In the genomic region with DNA sequence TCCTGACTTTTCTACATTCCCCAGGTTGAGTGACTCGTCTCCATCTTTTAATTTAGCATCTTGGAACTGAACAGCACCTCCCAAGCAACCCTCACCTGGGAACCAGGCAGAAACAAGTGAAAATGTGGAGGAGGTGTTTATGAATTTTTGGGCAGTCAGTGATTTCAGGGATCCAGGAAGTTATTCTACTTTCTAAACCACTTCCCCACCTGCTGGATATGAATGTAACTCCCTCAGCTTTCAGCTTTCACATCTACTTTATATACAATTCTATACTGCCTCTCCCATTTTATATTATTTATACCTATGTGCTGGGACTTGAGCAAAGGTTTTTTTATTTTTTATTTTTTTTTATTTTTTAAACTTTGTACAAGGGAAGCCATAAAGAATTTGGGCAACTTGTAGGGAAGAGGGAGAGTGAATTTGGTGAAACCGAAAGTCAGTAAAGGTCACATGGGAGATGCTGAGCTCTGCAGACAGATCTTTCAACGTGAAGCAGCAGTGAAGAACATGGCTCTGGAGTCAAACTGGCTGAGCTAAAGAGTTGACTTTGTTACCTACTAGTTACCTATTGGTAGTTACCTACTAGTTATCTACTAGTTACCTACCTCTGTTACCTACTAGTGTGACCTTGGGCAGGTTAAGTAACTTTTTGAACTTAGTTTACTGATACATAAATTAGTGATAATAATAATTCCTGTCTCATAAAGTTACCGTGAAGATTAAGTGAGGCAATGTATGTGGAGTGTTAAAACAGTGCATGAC, we compare ENCODE assay signal across 20 cellular contexts. TPM values are rescaled to one million over a fixed set of nuclear protein-coding genes. Genes with fewer than 3 reads are reported as not detected.
DNase-seq lines count a peak whose midpoint lies in the region; ATAC-seq, FAIRE-seq and TF ChIP-seq lines count a peak whose summit lies in the region.
"Had no signal": no experiment of that assay in that cellular context is flagged by ENCODE, and none has a peak within 500 bp of the region (broad histone marks: within the 10 kb centered on the region; RNA-seq: fewer than 3 reads in every experiment).

No MANE protein-coding gene starts in this region.

- no peaks in the 10 kb centered on the region for H3K9me3 Mint-ChIP-seq in Caco-2 (ENCODE audit: unreplicated experiment)
- H3K9me3 Mint-ChIP-seq: activated CD8-positive, alpha-beta T cell treated with anti-CD3 and anti-CD28 coated beads for 36 hours had no signal

- H2AFZ ChIP-seq in KMS-11 (ENCODE audit: low read depth) (no peak overlapping the region), K562 (ENCODE audit: low read depth, low read length) (no peak overlapping the region)

- FAIRE-seq in K562 (lab: Jason Lieb, UNC): no peak
- FAIRE-seq: colon had no signal

- TF ChIP-seq RAD21 in K562 (CRISPR knock-in tag; conservative IDR thresholded peaks at IDR 0.05 in 1 of 2, IDR thresholded peaks at IDR 0.05 in 1 of 2): no peak

- DNase-seq in BE2C (no peak), K562 (ENCODE audit: extremely low read depth in 1 of 4, low spot score in 3 of 4) (no peak), SHP77 treated with DMSO at 0.1 percent for 48 hours (lab: John Stamatoyannopoulos, UW) (no peak), Caco-2 (no peak), NCI-H2196 (lab: John Stamatoyannopoulos, UW; ENCODE audit: unreplicated experiment) (no peak), mucosa of gallbladder (ENCODE audit: low spot score) (no peak)
- DNase-seq: activated CD8-positive, alpha-beta T cell treated with anti-CD3 and anti-CD28 coated beads for 36 hours; amygdala; DMS53; erythroblast; hypothalamus; KG1; NCI-H146; NCI-H510A; stimulated activated CD4-positive, alpha-beta T cell treated with anti-CD3 and anti-CD28 coated beads, Interleukin-15, amount 100 ng/mL, for 24 hours had no signal

- in situ Hi-C loops in K562 (cut with MboI): no loop called here

- peak overlapping the region; percentile 27; the same call in 1 of the 2 replicates for H3K4me2 ChIP-seq in KMS-11
- no peak overlapping the region for H3K4me2 ChIP-seq in K562 (ENCODE audit: insufficient read depth, low read length)

- no peaks in the 10 kb centered on the region for H3K27me3 Mint-ChIP-seq in Caco-2 (ENCODE audit: insufficient read depth, unreplicated experiment)
- H3K27me3 Mint-ChIP-seq: activated CD8-positive, alpha-beta T cell treated with anti-CD3 and anti-CD28 coated beads for 36 hours had no signal

- BruUV-seq in K562 (replicated peaks; lab: Mats Ljungman, UMichigan) (no TSS peak), Caco-2 (replicated peaks; lab: Mats Ljungman, UMichigan) (no TSS peak)

- H3K27me3 ChIP-seq in BE2C (no peaks in the 10 kb centered on the region), KMS-11 (ENCODE audit: insufficient read depth, low read depth) (no peaks in the 10 kb centered on the region), K562 (ENCODE audit: control insufficient read depth in 2 of 2, insufficient read depth in 2 of 2, low read length in 2 of 2) (no peaks in the 10 kb centered on the region; a peak in 1 of 5 replicates), rectal smooth muscle tissue (ENCODE audit: control insufficient read depth, insufficient read depth, low read length) (no peaks in the 10 kb centered on the region), Caco-2 (replicated peaks; ENCODE audit: control insufficient read depth, insufficient read depth, low read length) (no peaks in the 10 kb centered on the region)

- intact Hi-C loops in K562 (cut with micrococcal nuclease): no loop called here
- intact Hi-C loops in Caco-2 (cut with micrococcal nuclease; ENCODE audit: unreplicated experiment): no loop called here

- no peak overlapping the region for H3K9ac ChIP-seq in KMS-11
- H3K9ac ChIP-seq in K562 (ENCODE audit: insufficient read depth in 1 of 2, low read depth in 2 of 2, low read length in 2 of 2): no peak overlapping the region
- no peak overlapping the region for H3K9ac ChIP-seq in rectal smooth muscle tissue (ENCODE audit: low read length)

- H3K4me3 ChIP-seq in BE2C (ENCODE audit: low read depth, low read length): no peak overlapping the region
- H3K4me3 ChIP-seq in KMS-11 (IDR thresholded peaks at IDR 0.05; ENCODE audit: insufficient read depth, low read depth, low read length): no peak overlapping the region
- no peak overlapping the region for H3K4me3 ChIP-seq in K562
- H3K4me3 ChIP-seq in rectal smooth muscle tissue (ENCODE audit: low read length): no peak overlapping the region
- H3K4me3 ChIP-seq in Caco-2 (ENCODE audit: low read depth, low read length): no peak overlapping the region

- H3K36me3 Mint-ChIP-seq in Caco-2 (ENCODE audit: insufficient read depth, unreplicated experiment): no peaks in the 10 kb centered on the region

- H3K4me1 ChIP-seq in BE2C: peaks cover 27% of the 10 kb centered on the region
- H3K4me1 ChIP-seq in KMS-11 (ENCODE audit: low read depth, poor library complexity, severe bottlenecking): peaks cover 10% of the 10 kb centered on the region
- H3K4me1 ChIP-seq in K562 (replicated peaks in 1 of 2; ENCODE audit: control insufficient read depth in 2 of 2, insufficient read depth in 2 of 2, low read length in 2 of 2): no peaks in the 10 kb centered on the region; a peak in 1 of 5 replicates
- H3K4me1 ChIP-seq in rectal smooth muscle tissue (ENCODE audit: control insufficient read depth, insufficient read depth, low read length): peaks cover 51% of the 10 kb centered on the region
- no peaks in the 10 kb centered on the region for H3K4me1 ChIP-seq in Caco-2

- CTCF ChIA-PET in K562 (lab: Yijun Ruan, JAX; ENCODE audit: low intra/inter-chr PET ratio) (no interaction called here), Caco-2 (lab: Charles Lee) (no interaction called here)

- H3K9me3 ChIP-seq in BE2C (no peaks in the 10 kb centered on the region), K562 (replicated peaks; ENCODE audit: control insufficient read depth, insufficient read depth, low read depth, low read length) (no peaks in the 10 kb centered on the region), Caco-2 (no peaks in the 10 kb centered on the region)
- H3K9me3 ChIP-seq: thoracic aorta had no signal

- TF ChIP-seq CTCF in BE2C (IDR thresholded peaks at IDR 0.05; ENCODE audit: low read depth, low read length) (peak; percentile 26), KMS-11 (conservative IDR thresholded peaks at IDR 0.05; ENCODE audit: low read depth, low read length) (no peak; the same call in 1 of the 2 replicates), K562 (IDR thresholded peaks at IDR 0.05 in 2 of 3, conservative IDR thresholded peaks at IDR 0.05 in 1 of 3; ENCODE audit: insufficient read depth in 2 of 3, low read depth in 1 of 3, low read length in 3 of 3) (peak in 1 of 3 experiments; percentile 28; a peak in 2 of 6 replicates), Caco-2 (IDR thresholded peaks at IDR 0.05; ENCODE audit: insufficient read depth in 1 of 2, low read depth in 1 of 2, low read length in 1 of 2, severe bottlenecking in 1 of 2, unreplicated experiment in 1 of 2) (no peak)

- H3K79me2 ChIP-seq in KMS-11 (ENCODE audit: insufficient read depth, low read depth): no peaks in the 10 kb centered on the region
- no peaks in the 10 kb centered on the region for H3K79me2 ChIP-seq in K562 (ENCODE audit: control insufficient read depth, insufficient read depth, low read length)

- TF ChIP-seq EP300 in K562 (IDR thresholded peaks at IDR 0.05; ENCODE audit: low read length): no peak

- H4K20me1 ChIP-seq in KMS-11 (ENCODE audit: insufficient read depth) (no peaks in the 10 kb centered on the region), K562 (replicated peaks; ENCODE audit: control insufficient read depth, insufficient read depth, low read length) (no peaks in the 10 kb centered on the region)

- 7% methylated on average over 4 of the region's 4 CpGs for WGBS in K562 (ENCODE audit: insufficient coverage, low coverage, missing lambda C conversion rate)

- no peaks in the 10 kb centered on the region; the same call in 1 of the 2 replicates for H3K36me3 ChIP-seq in BE2C
- no peaks in the 10 kb centered on the region for H3K36me3 ChIP-seq in KMS-11 (ENCODE audit: insufficient read depth)
- no peaks in the 10 kb centered on the region for H3K36me3 ChIP-seq in K562 (ENCODE audit: control insufficient read depth, insufficient read depth, low read length)
- H3K36me3 ChIP-seq in rectal smooth muscle tissue (ENCODE audit: control insufficient read depth, insufficient read depth, low read length): no peaks in the 10 kb centered on the region
- H3K36me3 ChIP-seq in Caco-2 (ENCODE audit: control insufficient read depth, insufficient read depth, low read length): no peaks in the 10 kb centered on the region
- H3K36me3 ChIP-seq: thoracic aorta had no signal

- no peak overlapping the region for H3K27ac Mint-ChIP-seq in Caco-2 (ENCODE audit: unreplicated experiment)
- H3K27ac Mint-ChIP-seq: activated CD8-positive, alpha-beta T cell treated with anti-CD3 and anti-CD28 coated beads for 36 hours had no signal

- H3K9me1 ChIP-seq in K562 (ENCODE audit: control insufficient read depth, insufficient read depth, low read length): no peaks in the 10 kb centered on the region

- H3K4me1 Mint-ChIP-seq in Caco-2 (ENCODE audit: low read depth, unreplicated experiment): no peaks in the 10 kb centered on the region

- ATAC-seq in K562: no peak
- ATAC-seq: activated CD8-positive, alpha-beta T cell treated with anti-CD3 and anti-CD28 coated beads for 36 hours had no signal

- TF ChIP-seq POLR2A in K562 (conservative IDR thresholded peaks at IDR 0.05): no peak

- POLR2A ChIA-PET in K562 (lab: Yijun Ruan, JAX): interaction anchor here (0.6 to 1.9 kb wide), 4 partner anchors 11 to 32 kb away, joined by 3 to 8 read pairs (median 4); no protein-coding TSS in a partner anchor
- POLR2A ChIA-PET in Caco-2 (lab: Charles Lee): no interaction called here

- H3K27ac ChIP-seq in KMS-11 (no peak overlapping the region), K562 (ENCODE audit: extremely low read depth, low read depth, low read length) (no peak overlapping the region), rectal smooth muscle tissue (ENCODE audit: low read depth, low read length) (peak overlapping the region; percentile 82)
- H3K27ac ChIP-seq: VCaP had no signal

- H3K4me3 Mint-ChIP-seq in Caco-2 (ENCODE audit: unreplicated experiment): no peak overlapping the region
- H3K4me3 Mint-ChIP-seq: activated CD8-positive, alpha-beta T cell treated with anti-CD3 and anti-CD28 coated beads for 36 hours had no signal

RNA-seq across cellular contexts. Expression of a gene that starts 45.5 kb away (rescaled TPM):
- polyA plus RNA-seq in BE2C (2012; ENCODE audit: insufficient read depth, insufficient read length, low read depth): 88.3 TPM
- total RNA-seq in K562 (2011; cell fraction: chromatin; rRNA removed; ENCODE audit: low replicate concordance): 5.5 and 7.1 TPM in 2 replicates
- total RNA-seq in K562 (2011; cell fraction: nucleolus; rRNA removed): 1.5 and 3.0 TPM in 2 replicates
- total RNA-seq in K562 (2011; cell fraction: nucleoplasm; rRNA removed): 1.4 and 3.7 TPM in 2 replicates
- 0.69 and 2.0 TPM in 2 replicates for total RNA-seq in K562 (2014; rRNA removed)
- total RNA-seq in K562 (2014; rRNA removed; fragmentation: Illumina TruSeq; extraction: Trizol): 1.3 and 2.2 TPM in 2 replicates
- total RNA-seq in K562 (2015; rRNA removed; fragmentation: Illumina TruSeq; extraction: Trizol): 1.2 and 1.3 TPM in 2 replicates
- total RNA-seq in K562 (2021): 1.6 and 1.7 TPM in 2 replicates
- polyA plus RNA-seq in K562 (2011; rRNA removed): 0.75 and 1.4 TPM in 2 replicates
- 0.39 and 1.5 TPM in 2 replicates for polyA plus RNA-seq in K562 (2011; cell fraction: cytosol; rRNA removed)
- 6.2 and 7.1 TPM in 2 replicates for polyA plus RNA-seq in K562 (2011; cell fraction: nucleus; rRNA removed)
- polyA plus RNA-seq in K562 (2012): 1.0 and 2.3 TPM in 2 replicates
- 1.1 and 1.5 TPM in 2 replicates for polyA plus RNA-seq in K562 (2014; fragmentation: Illumina TruSeq; extraction: Trizol)
- under 1 TPM; 0.36 to 0.51 TPM for polyA plus RNA-seq in K562 (2014; fragmentation: Nextera tagmentation; extraction: Ambion mirVana)
- polyA plus RNA-seq in K562 (2014; rRNA removed): 0.57 and 0.89 TPM in 2 replicates
- 3.4 and 3.5 TPM in 2 replicates for polyA minus RNA-seq in K562 (2011; rRNA and poly(A)+ RNA removed)
- polyA minus RNA-seq in K562 (2011; cell fraction: cytosol; rRNA and poly(A)+ RNA removed): 0.57 and 1.3 TPM in 2 replicates
- polyA minus RNA-seq in K562 (2011; cell fraction: nucleus; rRNA and poly(A)+ RNA removed): 3.8 and 6.6 TPM in 2 replicates
- 0.65 and 0.73 TPM in 2 replicates for total RNA-seq in Caco-2 (2022)
- 48.3 TPM for total RNA-seq in mucosa of gallbladder
